In the genomic region with DNA sequence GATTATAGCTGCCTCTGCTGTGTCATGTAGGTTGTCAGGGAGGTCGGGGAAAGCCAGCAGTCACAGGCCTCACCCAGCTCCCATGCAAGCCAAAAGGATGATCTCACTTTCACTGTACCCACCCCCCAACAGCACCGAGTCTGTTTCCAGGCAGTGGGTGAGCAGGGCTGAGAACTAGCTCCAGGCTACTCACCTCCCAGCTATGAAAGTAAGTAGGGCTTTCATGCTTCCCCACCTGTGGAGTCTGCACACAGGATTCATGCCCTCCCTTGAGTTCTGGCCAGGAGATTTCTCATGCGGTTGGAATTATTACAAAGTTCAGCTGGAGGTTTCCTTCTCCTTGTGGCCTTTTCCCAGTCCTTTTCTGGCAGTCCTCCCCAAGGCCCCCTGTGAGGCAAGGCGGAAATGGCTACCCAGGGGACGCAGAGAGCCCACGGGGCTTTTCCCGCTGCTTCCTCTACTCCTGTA, we compare ENCODE assay signal across 17 cellular contexts.
DNase-seq lines count a peak whose midpoint lies in the region; ATAC-seq and TF ChIP-seq lines count a peak whose summit lies in the region.
"Had no signal": no experiment of that assay in that cellular context is flagged by ENCODE, and none has a peak within 500 bp of the region (broad histone marks: within the 10 kb centered on the region; RNA-seq: fewer than 3 reads in every experiment).

No MANE protein-coding gene starts in this region.

- H3K9me3 ChIP-seq in effector memory CD4-positive, alpha-beta T cell (ENCODE audit: control insufficient read depth, low read length) = no peaks in the 10 kb centered on the region
- H3K9me3 ChIP-seq: ovary had no signal

- BruUV-seq in Calu3 (replicated peaks; lab: Mats Ljungman, UMichigan) (no TSS peak), MCF 10A (replicated peaks; lab: Mats Ljungman, UMichigan) (no TSS peak)

- H3K9me3 Mint-ChIP-seq in Calu3 (ENCODE audit: low read depth, unreplicated experiment) = peaks cover 7% of the 10 kb centered on the region
- H3K9me3 Mint-ChIP-seq in MCF 10A (ENCODE audit: unreplicated experiment) = peaks cover 8% of the 10 kb centered on the region
- peaks cover 43% of the 10 kb centered on the region for H3K9me3 Mint-ChIP-seq in nephron progenitor cell

- H3K27me3 Mint-ChIP-seq in Calu3 (ENCODE audit: unreplicated experiment) (no peaks in the 10 kb centered on the region), MCF 10A (ENCODE audit: insufficient read depth, unreplicated experiment) (no peaks in the 10 kb centered on the region), nephron progenitor cell (ENCODE audit: low read depth, poor library complexity) (peaks cover 6% of the 10 kb centered on the region)

- H3K36me3 Mint-ChIP-seq in Calu3 (ENCODE audit: insufficient read depth, unreplicated experiment) (peaks cover 8% of the 10 kb centered on the region), MCF 10A (ENCODE audit: insufficient read depth, unreplicated experiment) (no peaks in the 10 kb centered on the region), nephron progenitor cell (ENCODE audit: low read depth) (peaks cover 5% of the 10 kb centered on the region)

- TF ChIP-seq CTCF in Calu3 (IDR thresholded peaks at IDR 0.05; ENCODE audit: unreplicated experiment) (no peak), MCF 10A (IDR thresholded peaks at IDR 0.05; ENCODE audit: unreplicated experiment) (no peak), nephron progenitor cell (IDR thresholded peaks at IDR 0.05) (no peak)

- no peak overlapping the region for H3K4me3 ChIP-seq in effector memory CD4-positive, alpha-beta T cell (ENCODE audit: insufficient read depth, low read depth, low read length, poor library complexity, severe bottlenecking)
- H3K4me3 ChIP-seq: heart right ventricle, ovary had no signal

- H3K4me3 Mint-ChIP-seq in Calu3 (ENCODE audit: low read depth, unreplicated experiment) = peak overlapping the region; percentile 59
- no peak overlapping the region for H3K4me3 Mint-ChIP-seq in MCF 10A (ENCODE audit: unreplicated experiment)
- no peak overlapping the region for H3K4me3 Mint-ChIP-seq in nephron progenitor cell
- H3K4me3 Mint-ChIP-seq: effector memory CD8-positive, alpha-beta T cell had no signal

- no peaks in the 10 kb centered on the region for H3K4me1 ChIP-seq in effector memory CD4-positive, alpha-beta T cell (ENCODE audit: control insufficient read depth, insufficient read depth, low read length, poor library complexity, severe bottlenecking)
- H3K4me1 ChIP-seq: heart right ventricle had no signal

- H3K27ac Mint-ChIP-seq in Calu3 (ENCODE audit: unreplicated experiment) = peak overlapping the region; percentile 92
- peak overlapping the region; percentile 76 for H3K27ac Mint-ChIP-seq in MCF 10A (ENCODE audit: low read depth, unreplicated experiment)
- H3K27ac Mint-ChIP-seq in nephron progenitor cell = peak overlapping the region; percentile 33

- H3K27me3 ChIP-seq in effector memory CD4-positive, alpha-beta T cell (replicated peaks; ENCODE audit: control insufficient read depth, insufficient read depth, low read length, poor library complexity, severe bottlenecking) = no peaks in the 10 kb centered on the region
- H3K27me3 ChIP-seq: heart right ventricle, ovary had no signal

- H3K4me1 Mint-ChIP-seq in Calu3 (ENCODE audit: low read depth, unreplicated experiment) (peaks cover 44% of the 10 kb centered on the region), MCF 10A (ENCODE audit: insufficient read depth, unreplicated experiment) (peaks cover 16% of the 10 kb centered on the region), nephron progenitor cell (peaks cover 8% of the 10 kb centered on the region)

- DNase-seq in Calu3 (peak; percentile 88), NCI-H226 (peak; percentile 100), MCF 10A (ENCODE audit: unreplicated experiment) (peak; percentile 88), nephron progenitor cell (no peak)
- DNase-seq in stimulated activated naive CD4-positive, alpha-beta T cell treated with Interleukin-2 at 50 U/mL for 16 hours (lab: John Stamatoyannopoulos, UW) = no peak
- DNase-seq in effector memory CD4-positive, alpha-beta T cell = no peak
- DNase-seq: activated CD4-positive, CD25-positive, alpha-beta regulatory T cell; activated T-cell treated with anti-CD3 and anti-CD28 coated beads, Interleukin-2, amount 50 U/mL, for 1 hour; amniotic stem cell; effector memory CD8-positive, alpha-beta T cell; heart right ventricle; NCI-H1092 treated with DMSO at 0.1 percent for 48 hours; NCI-H526; ovary; stimulated activated CD4-positive, alpha-beta T cell treated with anti-CD3 and anti-CD28 coated beads, Interleukin-1b, Interleukin-23, amount 100 ng/mL, for 48 hours had no signal

- H3K36me3 ChIP-seq in effector memory CD4-positive, alpha-beta T cell (ENCODE audit: control insufficient read depth, insufficient read depth, low read length) = no peaks in the 10 kb centered on the region
- H3K36me3 ChIP-seq: heart right ventricle, ovary had no signal

- no peak overlapping the region for H3K27ac ChIP-seq in effector memory CD4-positive, alpha-beta T cell (ENCODE audit: insufficient read depth, low read length, poor library complexity, severe bottlenecking)
- H3K27ac ChIP-seq: heart right ventricle, ovary had no signal

- CTCF ChIA-PET in Calu3 (lab: Charles Lee) = interaction anchor here (0.6 to 1.4 kb wide), 11 partner anchors 11 to 397 kb away, joined by 3 to 8 read pairs (median 4); no protein-coding TSS in a partner anchor
- CTCF ChIA-PET in MCF 10A (lab: Yijun Ruan, JAX) = interaction anchor here (0.6 kb wide), 1 partner anchor 78 kb away, joined by 3 read pairs; no protein-coding TSS in a partner anchor

- POLR2A ChIA-PET in MCF 10A (lab: Yijun Ruan, JAX) = interaction anchor here (0.6 to 2.0 kb wide), 7 partner anchors 9 to 105 kb away, joined by 3 to 5 read pairs (median 4); no protein-coding TSS in a partner anchor

- ATAC-seq in HG02623 (IDR thresholded peaks at IDR 0.05; ENCODE audit: unreplicated experiment) (no peak), GM21526 (IDR thresholded peaks at IDR 0.05; ENCODE audit: low FRiP score, unreplicated experiment) (no peak)
- ATAC-seq: effector memory CD8-positive, alpha-beta T cell; heart right ventricle had no signal

- intact Hi-C loops in Calu3 (cut with micrococcal nuclease; ENCODE audit: unreplicated experiment) (loop anchor here (1.0 to 2.0 kb wide), 4 partner anchors 48 to 153 kb away; no protein-coding TSS in a partner anchor), MCF 10A (cut with micrococcal nuclease) (no loop called here)

Comparison
In these comparisons a context has a peak if more than half of its experiments do, and no peak if none do; other contexts are left out.
1. DNase-seq: peak in Calu3 (single experiment), NCI-H226 (single experiment) and MCF 10A (single experiment); none in nephron progenitor cell (single experiment), stimulated activated naive CD4-positive, alpha-beta T cell treated with Interleukin-2 at 50 U/mL for 16 hours (single experiment) and effector memory CD4-positive, alpha-beta T cell (0 of 3).
2. H3K27ac Mint-ChIP-seq: peak in every context shown above with its lines; median percentile 92 in Calu3; 76 in MCF 10A; 33 in nephron progenitor cell.